In genomic region chr13:20397896-20398295, GRCh38 we compare ENCODE assay signal across 19 cellular contexts.
"Had no signal": no experiment of that assay in that cellular context is flagged by ENCODE, and none has a peak within 500 bp of the region (broad histone marks: within the 10 kb centered on the region; RNA-seq: fewer than 3 reads in every experiment).

No MANE protein-coding gene starts in this region.

- DNase-seq: heart right ventricle; islet precursor cell; left ventricle myocardium inferior; mesendoderm; midbrain; naive thymus-derived CD4-positive, alpha-beta T cell; pancreas; psoas muscle; right lobe of liver; stimulated activated CD4-positive, alpha-beta T cell treated with anti-CD3 and anti-CD28 coated beads, Interleukin-1b, Interleukin-23, amount 100 ng/mL, for 48 hours; stimulated activated CD4-positive, alpha-beta T cell treated with anti-CD3 and anti-CD28 coated beads, Interleukin-2, amount 100 ng/mL, for 48 hours; stimulated activated CD4-positive, alpha-beta T cell treated with anti-CD3 and anti-CD28 coated beads, Interleukin-4, amount 100 ng/mL, for 4 hours; stimulated activated CD8-positive, alpha-beta memory T cell treated with anti-CD3 and anti-CD28 coated beads, Interleukin-4, amount 100 ng/mL, for 48 hours; stimulated activated naive CD8-positive, alpha-beta T cell treated with anti-CD3 and anti-CD28 coated beads, Interleukin-15, Interleukin-2, amounts not matched to agents 100 U/mL and 50 U/mL, for 24 hours; tibial artery; trophoblast cell; upper lobe of right lung had no signal

- H3K27me3 Mint-ChIP-seq: naive thymus-derived CD4-positive, alpha-beta T cell; stimulated activated memory B cell treated with anti-CD40 and anti-IgM and Interleukin-4, amounts not matched to agents 10 μg/mL and 1 μg/mL and 100 μg/mL, for 72 hours had no signal

- H3K27ac Mint-ChIP-seq: natural killer cell treated with Interleukin-12 subunit alpha and Interleukin-12 subunit beta and Interleukin-15 and Interleukin-18, amount 100 ng/mL, for 72 hours; stimulated activated memory B cell treated with anti-CD40 and anti-IgM and Interleukin-4, amounts not matched to agents 10 μg/mL and 1 μg/mL and 100 μg/mL, for 72 hours had no signal

- H3K4me3 Mint-ChIP-seq: naive thymus-derived CD4-positive, alpha-beta T cell; natural killer cell treated with Interleukin-12 subunit alpha and Interleukin-12 subunit beta and Interleukin-15 and Interleukin-18, amount 100 ng/mL, for 72 hours; stimulated activated memory B cell treated with anti-CD40 and anti-IgM and Interleukin-4, amounts not matched to agents 10 μg/mL and 1 μg/mL and 100 μg/mL, for 72 hours had no signal

- H3K4me1 Mint-ChIP-seq: stimulated activated memory B cell treated with anti-CD40 and anti-IgM and Interleukin-4, amounts not matched to agents 10 μg/mL and 1 μg/mL and 100 μg/mL, for 72 hours had no signal

- H3K36me3 Mint-ChIP-seq: natural killer cell treated with Interleukin-12 subunit alpha and Interleukin-12 subunit beta and Interleukin-15 and Interleukin-18, amount 100 ng/mL, for 72 hours had no signal
